ENCODE assay signal across 8 cellular contexts in the genomic region with DNA sequence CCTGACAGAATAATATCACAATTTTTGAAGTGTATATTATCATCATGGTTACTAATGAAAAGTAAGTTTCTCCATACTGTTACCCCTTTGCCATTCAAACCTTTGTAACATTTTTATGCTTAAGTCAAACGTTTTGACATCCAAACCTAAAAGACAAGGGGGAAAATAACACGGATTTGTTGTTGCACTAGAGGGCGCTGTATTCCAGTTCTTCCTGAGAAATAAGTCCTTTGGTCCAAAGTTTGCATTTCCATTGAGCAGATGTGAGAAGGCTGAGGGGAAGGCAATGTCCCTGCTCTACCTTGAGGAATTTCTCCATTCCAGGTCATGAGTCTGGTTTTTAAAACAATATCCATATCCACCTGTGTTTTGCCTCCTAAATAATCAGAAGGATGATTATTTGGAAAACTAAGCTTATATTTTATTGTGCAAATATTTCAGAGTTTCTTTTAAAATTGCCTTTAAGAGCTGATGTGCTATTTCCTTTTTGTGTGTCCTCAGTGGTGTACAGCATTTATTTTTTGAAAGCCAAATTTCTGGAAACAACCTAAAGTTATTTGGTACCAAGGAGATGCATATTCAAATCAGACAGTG. TPM values are rescaled to one million over a fixed set of nuclear protein-coding genes. Genes with fewer than 3 reads are reported as not detected.
DNase-seq lines count a peak whose midpoint lies in the region; ATAC-seq, FAIRE-seq and TF ChIP-seq lines count a peak whose summit lies in the region.

No MANE protein-coding gene starts in this region.

- TF ChIP-seq CTCF in chondrocyte (IDR thresholded peaks at IDR 0.05) (peak; percentile 96), transverse colon (IDR thresholded peaks at IDR 0.05) (peak; percentile 73 to 87 (median 78))

- no peaks in the 10 kb centered on the region for H3K4me1 ChIP-seq in transverse colon

- DNase-seq in activated naive CD8-positive, alpha-beta T cell treated with anti-CD3 and anti-CD28 coated beads, Interleukin-2, amount 50 U/mL, for 24 hours, result peak; percentile 14
- no peak for DNase-seq in activated naive CD8-positive, alpha-beta T cell treated with anti-CD3 and anti-CD28 coated beads for 36 hours
- DNase-seq in LoVo (ENCODE audit: low spot score) (peak; percentile 78), RCC 7860 (ENCODE audit: low spot score) (peak; percentile 70), chondrocyte (ENCODE audit: low spot score) (no peak), kidney tubule cell (ENCODE audit: low spot score) (peak; percentile 80), transverse colon (peak; percentile 45)

- no peak overlapping the region for H3K4me3 Mint-ChIP-seq in activated naive CD8-positive, alpha-beta T cell treated with anti-CD3 and anti-CD28 coated beads, Interleukin-2, amount 50 U/mL, for 24 hours
- H3K4me3 Mint-ChIP-seq in activated naive CD8-positive, alpha-beta T cell treated with anti-CD3 and anti-CD28 coated beads for 36 hours, result no peak overlapping the region
- no peak overlapping the region for H3K4me3 Mint-ChIP-seq in chondrocyte (ENCODE audit: unreplicated experiment)

- 0 to 3% methylated on average over 3 of the region's 3 CpGs for WGBS in transverse colon (ENCODE audit: low coverage in 1 of 2), 2 donors

- H3K36me3 Mint-ChIP-seq in activated naive CD8-positive, alpha-beta T cell treated with anti-CD3 and anti-CD28 coated beads, Interleukin-2, amount 50 U/mL, for 24 hours (ENCODE audit: low read depth), result no peaks in the 10 kb centered on the region
- no peaks in the 10 kb centered on the region for H3K36me3 Mint-ChIP-seq in activated naive CD8-positive, alpha-beta T cell treated with anti-CD3 and anti-CD28 coated beads for 36 hours
- no peaks in the 10 kb centered on the region for H3K36me3 Mint-ChIP-seq in chondrocyte (ENCODE audit: low read depth)

- H3K36me3 ChIP-seq in transverse colon, result no peaks in the 10 kb centered on the region

- no peaks in the 10 kb centered on the region for H3K27me3 ChIP-seq in transverse colon

- no peak for TF ChIP-seq EP300 in transverse colon (IDR thresholded peaks at IDR 0.05; ENCODE audit: low read depth)

- in situ Hi-C loops in transverse colon (cut with MboI; ENCODE audit: low pct_ligation_motif_present in 1 of 4, low pct_unique_long_range_greater_than_20kb in 1 of 4, low sequenced_read_pairs in 3 of 4), result loop anchor here in 3 of 4 donors (10.0 to 25.0 kb wide), 4 partner anchors 117 to 270 kb away; no protein-coding TSS in a partner anchor

- no peak overlapping the region for H3K27ac ChIP-seq in transverse colon

- no peaks in the 10 kb centered on the region for H3K9me3 ChIP-seq in transverse colon

- H3K4me1 Mint-ChIP-seq in activated naive CD8-positive, alpha-beta T cell treated with anti-CD3 and anti-CD28 coated beads, Interleukin-2, amount 50 U/mL, for 24 hours, result no peaks in the 10 kb centered on the region
- no peaks in the 10 kb centered on the region for H3K4me1 Mint-ChIP-seq in activated naive CD8-positive, alpha-beta T cell treated with anti-CD3 and anti-CD28 coated beads for 36 hours
- H3K4me1 Mint-ChIP-seq in chondrocyte (ENCODE audit: low read depth), result peaks cover 2% of the 10 kb centered on the region

- no peak overlapping the region for H3K27ac Mint-ChIP-seq in activated naive CD8-positive, alpha-beta T cell treated with anti-CD3 and anti-CD28 coated beads, Interleukin-2, amount 50 U/mL, for 24 hours
- H3K27ac Mint-ChIP-seq in activated naive CD8-positive, alpha-beta T cell treated with anti-CD3 and anti-CD28 coated beads for 36 hours, result no peak overlapping the region
- H3K27ac Mint-ChIP-seq in chondrocyte (ENCODE audit: unreplicated experiment), result no peak overlapping the region

- H3K9me3 Mint-ChIP-seq in activated naive CD8-positive, alpha-beta T cell treated with anti-CD3 and anti-CD28 coated beads, Interleukin-2, amount 50 U/mL, for 24 hours, result no peaks in the 10 kb centered on the region
- H3K9me3 Mint-ChIP-seq in activated naive CD8-positive, alpha-beta T cell treated with anti-CD3 and anti-CD28 coated beads for 36 hours, result no peaks in the 10 kb centered on the region
- no peaks in the 10 kb centered on the region for H3K9me3 Mint-ChIP-seq in chondrocyte (ENCODE audit: low read depth)

- peak; percentile 91 for FAIRE-seq in RCC 7860 (lab: Jason Lieb, UNC)

- H3K4me3 ChIP-seq in transverse colon, result no peak overlapping the region

- no peak for ATAC-seq in activated naive CD8-positive, alpha-beta T cell treated with anti-CD3 and anti-CD28 coated beads, Interleukin-2, amount 50 U/mL, for 24 hours
- ATAC-seq in GM18870 (IDR thresholded peaks at IDR 0.05; ENCODE audit: unreplicated experiment), result no peak

- intact Hi-C loops in transverse colon (cut with DNase I; ENCODE audit: low total_unique reads), result loop anchor here (5.0 to 10.0 kb wide), 3 partner anchors 58 to 267 kb away; no protein-coding TSS in a partner anchor

- H3K27me3 Mint-ChIP-seq in activated naive CD8-positive, alpha-beta T cell treated with anti-CD3 and anti-CD28 coated beads, Interleukin-2, amount 50 U/mL, for 24 hours, result peaks cover 17% of the 10 kb centered on the region
- peaks cover 16% of the 10 kb centered on the region for H3K27me3 Mint-ChIP-seq in activated naive CD8-positive, alpha-beta T cell treated with anti-CD3 and anti-CD28 coated beads for 36 hours
- H3K27me3 Mint-ChIP-seq in chondrocyte (ENCODE audit: low read depth), result no peaks in the 10 kb centered on the region

- TF ChIP-seq POLR2A in transverse colon (IDR thresholded peaks at IDR 0.05), result no peak

RNA-seq across cellular contexts. Expression of a gene that starts 9.7 kb away (rescaled TPM):
- total RNA-seq in activated naive CD8-positive, alpha-beta T cell treated with anti-CD3 and anti-CD28 coated beads for 36 hours, result not detected
- total RNA-seq in chondrocyte, result not detected in 3 replicates
- not detected for total RNA-seq in transverse colon

RNA-seq across cellular contexts. Expression of a gene that starts 49.4 kb away (rescaled TPM):
- total RNA-seq in activated naive CD8-positive, alpha-beta T cell treated with anti-CD3 and anti-CD28 coated beads for 36 hours, result not detected
- total RNA-seq in chondrocyte (not detected in 3 replicates), transverse colon (not detected)

Comparison
In these comparisons a context has a peak if more than half of its experiments do, and no peak if none do; other contexts are left out.
1. DNase-seq: peak in activated naive CD8-positive, alpha-beta T cell treated with anti-CD3 and anti-CD28 coated beads, Interleukin-2, amount 50 U/mL, for 24 hours (single experiment), LoVo (single experiment), RCC 7860 (single experiment), kidney tubule cell (single experiment) and transverse colon (single experiment); none in activated naive CD8-positive, alpha-beta T cell treated with anti-CD3 and anti-CD28 coated beads for 36 hours (single experiment) and chondrocyte (single experiment).